ENCODE assay signal across 8 cellular contexts in genomic region chr12:31682136-31682962, GRCh38. TPM values are rescaled to one million over a fixed set of nuclear protein-coding genes. Genes with fewer than 3 reads are reported as not detected.
DNase-seq lines count a peak whose midpoint lies in the region; ATAC-seq and TF ChIP-seq lines count a peak whose summit lies in the region.

No MANE protein-coding gene starts in this region.

- H3K79me1 ChIP-seq in neuronal stem cell (ENCODE audit: low read depth, low read length): no peaks in the 10 kb centered on the region

- no peak overlapping the region for H2BK15ac ChIP-seq in neuronal stem cell (ENCODE audit: low read length)

- WGBS in esophagus squamous epithelium, 2 donors: 53 to 63% methylated on average over 10 of the region's 10 CpGs
- WGBS in neuronal stem cell (ENCODE audit: extremely low coverage in 2 of 2, insufficient read length in 2 of 2, insufficient replicate concordance in 1 of 2), 2 donors: no CpG with 5 or more reads among the region's 10 CpGs
- WGBS in transverse colon (ENCODE audit: low coverage in 1 of 2), 2 donors: 50 to 62% methylated on average over 2 to 10 of the region's 10 CpGs

- no peaks in the 10 kb centered on the region for H3K79me2 ChIP-seq in OCI-LY3 (ENCODE audit: low read length)

- no peaks in the 10 kb centered on the region for H3K27me3 ChIP-seq in OCI-LY3 (ENCODE audit: low read depth, low read length)
- no peaks in the 10 kb centered on the region for H3K27me3 ChIP-seq in esophagus squamous epithelium
- no peaks in the 10 kb centered on the region for H3K27me3 ChIP-seq in neuronal stem cell (ENCODE audit: control insufficient read depth in 3 of 3, insufficient read depth in 3 of 3, low read depth in 1 of 3, low read length in 3 of 3)
- H3K27me3 ChIP-seq in transverse colon: no peaks in the 10 kb centered on the region

- TF ChIP-seq EP300 in transverse colon (IDR thresholded peaks at IDR 0.05; ENCODE audit: low read depth): no peak

- peak; percentile 90 for ATAC-seq in GM21723 (IDR thresholded peaks at IDR 0.05; ENCODE audit: unreplicated experiment)

- H3K9ac ChIP-seq in OCI-LY3 (ENCODE audit: low read length): no peak overlapping the region
- H3K9ac ChIP-seq in neuronal stem cell (ENCODE audit: low read depth, low read length, poor library complexity): no peak overlapping the region

- H2BK120ac ChIP-seq in neuronal stem cell (ENCODE audit: low read depth, low read length): no peak overlapping the region

- no peak overlapping the region for H2AFZ ChIP-seq in OCI-LY3 (ENCODE audit: low read depth, low read length)
- H2AFZ ChIP-seq in neuronal stem cell (ENCODE audit: low read length): no peak overlapping the region

- H3K27ac ChIP-seq in OCI-LY3 (ENCODE audit: low read length) (peak overlapping the region; percentile 7; the same call in 1 of the 2 replicates), esophagus squamous epithelium (no peak overlapping the region), neuronal stem cell (replicated peaks; ENCODE audit: low read length) (no peak overlapping the region), transverse colon (no peak overlapping the region)

- TF ChIP-seq POLR2A in esophagus squamous epithelium (IDR thresholded peaks at IDR 0.05) (no peak), transverse colon (IDR thresholded peaks at IDR 0.05) (no peak)

- in situ Hi-C loops in KBM-7 (cut with MboI; ENCODE audit: low pct_unique_long_range_greater_than_20kb, low sequenced_read_pairs): loop anchor here (25.0 kb wide), 1 partner anchor 205 kb away; no protein-coding TSS in a partner anchor
- in situ Hi-C loops in transverse colon (cut with MboI; ENCODE audit: low pct_ligation_motif_present in 1 of 4, low pct_unique_long_range_greater_than_20kb in 1 of 4, low sequenced_read_pairs in 3 of 4): loop anchor here in 3 of 4 donors (5.0 to 25.0 kb wide), 6 partner anchors 130 to 622 kb away; partner anchors contain the start of gene RESF1 (in 1 of the 3)

- no peak overlapping the region for H3K18ac ChIP-seq in neuronal stem cell (ENCODE audit: low read length)

- H4K91ac ChIP-seq in neuronal stem cell (ENCODE audit: low read depth, low read length, poor library complexity): no peak overlapping the region

- no peak overlapping the region; the same call in 1 of the 2 replicates for H3K4me2 ChIP-seq in OCI-LY3 (ENCODE audit: low read length)
- H3K4me2 ChIP-seq in neuronal stem cell (ENCODE audit: insufficient read depth, low read length, poor library complexity, severe bottlenecking): no peak overlapping the region

- no peak overlapping the region for H2BK12ac ChIP-seq in neuronal stem cell (ENCODE audit: low read length)

- DNase-seq in DMS53 (lab: John Stamatoyannopoulos, UW): peak; percentile 98
- DNase-seq in KBM-7: peak; percentile 92
- DNase-seq in activated CD8-positive, alpha-beta memory T cell treated with anti-CD3 and anti-CD28 coated beads, Interleukin-2, amount 50 U/mL, for 48 hours: peak; percentile 68
- peak; percentile 9 for DNase-seq in esophagus squamous epithelium (lab: John Stamatoyannopoulos, UW)
- DNase-seq in neuronal stem cell (ENCODE audit: low spot score): peak; percentile 65
- DNase-seq in transverse colon: peak; percentile 70

- TF ChIP-seq CTCF in OCI-LY3 (IDR thresholded peaks at IDR 0.05; ENCODE audit: low read depth, low read length): peak; percentile 86
- TF ChIP-seq CTCF in esophagus squamous epithelium (IDR thresholded peaks at IDR 0.05): peak; percentile 56 to 83 (median 60)
- peak; percentile 51 to 76 (median 62) for TF ChIP-seq CTCF in transverse colon (IDR thresholded peaks at IDR 0.05)

- H3K14ac ChIP-seq in neuronal stem cell (ENCODE audit: low read length): no peak overlapping the region

- H3K9me3 ChIP-seq in OCI-LY3 (ENCODE audit: insufficient read depth, low read length) (peaks cover 15% of the 10 kb centered on the region), esophagus squamous epithelium (peaks cover 0 to 32% (median 20%) of the 10 kb centered on the region in 3 donors), neuronal stem cell (replicated peaks in 1 of 2; ENCODE audit: control insufficient read depth in 2 of 2, insufficient read depth in 1 of 2, low read depth in 1 of 2, low read length in 2 of 2) (peaks cover 2 to 16% of the 10 kb centered on the region in 2 donors), transverse colon (peaks cover 5 to 17% of the 10 kb centered on the region in 2 donors)

- no peak overlapping the region for H2AK5ac ChIP-seq in neuronal stem cell (ENCODE audit: low read depth, low read length)

- no peak overlapping the region for H3K4ac ChIP-seq in neuronal stem cell (ENCODE audit: low read length)

- H3K4me1 ChIP-seq in OCI-LY3 (ENCODE audit: low read length) (peaks cover 24% of the 10 kb centered on the region), esophagus squamous epithelium (peaks cover 0 to 10% (median 0%) of the 10 kb centered on the region in 3 donors), neuronal stem cell (ENCODE audit: control insufficient read depth in 2 of 2, insufficient read depth in 1 of 2, low read depth in 1 of 2, low read length in 2 of 2) (no peaks in the 10 kb centered on the region), transverse colon (no peaks in the 10 kb centered on the region)

- no peak overlapping the region for H2BK5ac ChIP-seq in neuronal stem cell (ENCODE audit: low read length)

- no peak overlapping the region for H3K23ac ChIP-seq in neuronal stem cell (ENCODE audit: low read depth, low read length, poor library complexity)

- peaks cover 18% of the 10 kb centered on the region for H3K36me3 ChIP-seq in OCI-LY3 (replicated peaks; ENCODE audit: low read depth, low read length)
- H3K36me3 ChIP-seq in esophagus squamous epithelium: peaks cover 0 to 33% (median 0%) of the 10 kb centered on the region in 3 donors
- H3K36me3 ChIP-seq in neuronal stem cell (replicated peaks in 1 of 2; ENCODE audit: control insufficient read depth in 2 of 2, insufficient read depth in 2 of 2, low read length in 2 of 2): no peaks in the 10 kb centered on the region
- peaks cover 0 to 11% (median 0%) of the 10 kb centered on the region in 4 donors for H3K36me3 ChIP-seq in transverse colon

- H4K8ac ChIP-seq in neuronal stem cell (ENCODE audit: low read depth, low read length): no peak overlapping the region

- H3K4me3 ChIP-seq in OCI-LY3 (ENCODE audit: low read length): no peak overlapping the region
- no peak overlapping the region for H3K4me3 ChIP-seq in esophagus squamous epithelium
- no peak overlapping the region for H3K4me3 ChIP-seq in neuronal stem cell (ENCODE audit: low read length in 2 of 2)
- no peak overlapping the region for H3K4me3 ChIP-seq in transverse colon

- intact Hi-C loops in esophagus squamous epithelium (cut with DNase I) (loop anchor here (10.0 kb wide), 1 partner anchor 622 kb away; no protein-coding TSS in a partner anchor), transverse colon (cut with DNase I; ENCODE audit: low total_unique reads) (no loop called here)

- no peaks in the 10 kb centered on the region for H4K20me1 ChIP-seq in OCI-LY3 (ENCODE audit: insufficient read depth, low read length)

RNA-seq across cellular contexts. Expression of gene ETFBKMT, which starts 22.9 kb away (rescaled TPM):
- total RNA-seq in esophagus squamous epithelium (1 to 10 TPM in 2 of 4 donors, under 1 TPM in 2; 0.53 to 1.9 (median 1.2) TPM), transverse colon (1 to 10 TPM in 3 of 4 donors, under 1 TPM in 1; 0.40 to 3.8 (median 3.1) TPM)
- polyA plus RNA-seq in neuronal stem cell (2013, experiment 1 of 2): 0.81 TPM
- 0.65 TPM for polyA plus RNA-seq in neuronal stem cell (2013, experiment 2 of 2)

RNA-seq across cellular contexts. Expression of gene AMN1, which starts 46.5 kb away (rescaled TPM):
- total RNA-seq in esophagus squamous epithelium (1 to 10 TPM; 1.9 to 6.7 (median 5.7) TPM), transverse colon (10 to 100 TPM in 1 of 4 donors, 1 to 10 TPM in 2, not detected in 1; 5.7 to 10.5 (median 8.7) TPM)
- polyA plus RNA-seq in neuronal stem cell (2013, experiment 1 of 2): 13.1 TPM
- polyA plus RNA-seq in neuronal stem cell (2013, experiment 2 of 2): 12.6 TPM

Comparison
In these comparisons a context has a peak if more than half of its experiments do, and no peak if none do; other contexts are left out.
1. DNase-seq: peak in every context shown above with its lines; median percentile 98 in DMS53; 92 in KBM-7; 70 in transverse colon; 68 in activated CD8-positive, alpha-beta memory T cell treated with anti-CD3 and anti-CD28 coated beads, Interleukin-2, amount 50 U/mL, for 48 hours; 65 in neuronal stem cell; 9 in esophagus squamous epithelium.